Comparison of ENCODE assay signal across 9 cellular contexts in the genomic region with DNA sequence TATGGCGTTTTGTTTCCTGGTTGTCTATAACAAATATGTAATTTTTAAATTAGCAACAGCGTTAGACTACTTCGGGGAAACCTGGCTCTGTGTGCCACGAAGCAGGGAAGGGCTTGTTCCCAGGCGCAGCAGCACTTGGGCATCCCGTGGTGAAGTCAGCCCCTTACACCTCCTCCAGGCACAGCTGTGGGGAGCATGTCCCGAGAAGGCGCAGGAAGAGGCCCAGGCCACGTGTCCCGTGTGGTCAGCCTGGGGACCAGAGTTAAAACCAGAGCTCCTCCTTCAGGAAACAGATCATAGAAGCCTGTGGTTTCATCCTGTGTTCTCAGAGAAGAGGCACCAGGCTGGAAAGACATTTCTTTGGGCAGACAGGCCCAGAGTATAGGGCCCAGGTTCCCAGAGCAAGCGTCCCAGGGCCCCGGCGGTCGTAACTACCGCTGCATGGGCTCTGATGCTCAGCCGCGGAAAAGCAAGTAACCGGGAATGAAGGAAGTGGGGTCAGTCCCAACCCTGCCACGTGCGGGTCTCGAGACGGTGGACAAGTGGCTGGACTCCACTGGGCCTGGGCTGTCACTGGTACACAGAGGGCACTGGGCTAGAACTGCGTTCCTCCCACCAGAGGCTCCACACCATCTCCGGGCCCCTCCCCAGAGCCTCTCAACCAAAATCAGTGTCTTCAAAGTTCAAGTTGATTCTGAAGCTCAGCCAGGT. TPM values are rescaled to one million over a fixed set of nuclear protein-coding genes. Genes with fewer than 3 reads are reported as not detected.
A peak's percentile ranks its signal among the peaks of the same experiment; 100 is the strongest.
DNase-seq lines count a peak whose midpoint lies in the region; ATAC-seq, FAIRE-seq and TF ChIP-seq lines count a peak whose summit lies in the region.
"Had no signal": no experiment of that assay in that cellular context is flagged by ENCODE, and none has a peak within 500 bp of the region (broad histone marks: within the 10 kb centered on the region; RNA-seq: fewer than 3 reads in every experiment).

No MANE protein-coding gene starts in this region.

- H3K9ac ChIP-seq in H1 (replicated peaks in 1 of 4; ENCODE audit: extremely low read depth in 1 of 4, low read depth in 3 of 4, low read length in 3 of 4): no peak overlapping the region

- H3K9me3 Mint-ChIP-seq in naive thymus-derived CD8-positive, alpha-beta T cell: no peaks in the 10 kb centered on the region

- no peaks in the 10 kb centered on the region for H3K27me3 Mint-ChIP-seq in naive thymus-derived CD8-positive, alpha-beta T cell

- H3K56ac ChIP-seq in H1 (replicated peaks; ENCODE audit: insufficient read length, low read depth, low read length): no peak overlapping the region

- H4K91ac ChIP-seq in H1 (replicated peaks; ENCODE audit: insufficient read length, low read length): no peak overlapping the region

- peaks cover 9% of the 10 kb centered on the region for H3K4me1 ChIP-seq in RWPE2 (ENCODE audit: insufficient read depth, poor library complexity, severe bottlenecking)
- H3K4me1 ChIP-seq in H1 (replicated peaks in 1 of 4; ENCODE audit: control insufficient read depth in 3 of 4, insufficient read depth in 4 of 4, low read length in 3 of 4): peaks cover 0 to 8% (median 2%) of the 10 kb centered on the region in 4 experiments; a peak in 4 of 7 replicates

- no peaks in the 10 kb centered on the region for H3K23me2 ChIP-seq in H1 (ENCODE audit: low read depth, low read length)

- CTCF ChIA-PET in H1 (lab: Charles Lee; ENCODE audit: partially characterized antibody): interaction anchor here (0.8 to 3.8 kb wide), 11 partner anchors 8 to 108 kb away, joined by 3 to 38 read pairs (median 8); a partner anchor contains a TSS

- no peak overlapping the region for H2BK12ac ChIP-seq in H1 (ENCODE audit: low read depth, low read length)

- no peak overlapping the region for H4K5ac ChIP-seq in H1 (ENCODE audit: insufficient read length, low read depth, low read length)

- 90% methylated on average over 22 of the region's 24 CpGs; no CpG with 5 or more reads in 1 of the 2 experiments for WGBS in H1 (ENCODE audit: extremely low coverage in 1 of 2, insufficient coverage in 1 of 2, insufficient read length in 1 of 2, insufficient replicate concordance in 2 of 2, low coverage in 1 of 2, low lambda C conversion rate in 2 of 2, missing lambda C conversion rate in 1 of 2), 2 experiments

- peak overlapping the region in 9 of 10 donors; percentile 11 to 91 (median 63) for H3K27ac Mint-ChIP-seq in naive thymus-derived CD8-positive, alpha-beta T cell

- TF ChIP-seq CTCF in RWPE2 (IDR thresholded peaks at IDR 0.05; ENCODE audit: poor library complexity, severe bottlenecking) (peak; percentile 33), H1 (IDR thresholded peaks at IDR 0.05; ENCODE audit: control extremely low read depth in 1 of 3, insufficient read depth in 1 of 3, low read depth in 1 of 3, low read length in 3 of 3) (no peak), WERI-Rb-1 (IDR thresholded peaks at IDR 0.05; ENCODE audit: low read depth, low read length) (no peak)

- H3K23ac ChIP-seq in H1 (ENCODE audit: insufficient read length): no peak overlapping the region

- H3K9me3 ChIP-seq in RWPE2 (ENCODE audit: severe bottlenecking) (no peaks in the 10 kb centered on the region), H1 (ENCODE audit: insufficient read depth in 2 of 2, low read depth in 1 of 2, low read length in 1 of 2) (no peaks in the 10 kb centered on the region), WERI-Rb-1 (ENCODE audit: severe bottlenecking) (no peaks in the 10 kb centered on the region)

- no peaks in the 10 kb centered on the region for H3K79me2 ChIP-seq in H1 (ENCODE audit: control insufficient read depth in 1 of 2, insufficient read depth in 2 of 2, low read length in 2 of 2)

- peaks cover 11 to 50% (median 34%) of the 10 kb centered on the region in 4 donors for H3K4me1 Mint-ChIP-seq in naive thymus-derived CD8-positive, alpha-beta T cell

- peaks cover 0 to 10% (median 3%) of the 10 kb centered on the region in 3 donors for H3K36me3 Mint-ChIP-seq in naive thymus-derived CD8-positive, alpha-beta T cell

- no peak overlapping the region for H2AFZ ChIP-seq in H1 (ENCODE audit: low read length)

- TF ChIP-seq RAD21 in H1 (IDR thresholded peaks at IDR 0.05 in 1 of 2, conservative IDR thresholded peaks at IDR 0.05 in 1 of 2; ENCODE audit: low read depth in 2 of 2, low read length in 2 of 2): no peak

- H3K4me3 ChIP-seq in RWPE2 (ENCODE audit: severe bottlenecking) (no peak overlapping the region), H1 (ENCODE audit: extremely low read depth in 1 of 4, insufficient read depth in 2 of 4, low read depth in 3 of 4, low read length in 4 of 4) (no peak overlapping the region), WERI-Rb-1 (ENCODE audit: low read depth, low read length) (no peak overlapping the region)

- no peak overlapping the region for H2AK5ac ChIP-seq in H1 (ENCODE audit: low read depth, low read length)

- H2BK15ac ChIP-seq in H1 (ENCODE audit: low read length): no peak overlapping the region

- H3K36me3 ChIP-seq in RWPE2 (ENCODE audit: low read depth) (no peaks in the 10 kb centered on the region), H1 (ENCODE audit: control insufficient read depth in 2 of 4, insufficient read depth in 4 of 4, low read length in 3 of 4) (no peaks in the 10 kb centered on the region; a peak in 3 of 8 replicates), WERI-Rb-1 (peaks cover 33% of the 10 kb centered on the region)

- H3K4me2 ChIP-seq in H1 (ENCODE audit: insufficient read depth in 1 of 2, low read depth in 2 of 2, low read length in 2 of 2): no peak overlapping the region

- H3K27me3 ChIP-seq in RWPE2 (ENCODE audit: insufficient read depth, poor library complexity, severe bottlenecking): no peaks in the 10 kb centered on the region
- H3K27me3 ChIP-seq in H1 (replicated peaks in 1 of 4; ENCODE audit: control insufficient read depth in 3 of 4, extremely low read depth in 1 of 4, insufficient read depth in 3 of 4, low read length in 3 of 4): no peaks in the 10 kb centered on the region
- H3K27me3 ChIP-seq in WERI-Rb-1 (ENCODE audit: insufficient read depth, low read depth, severe bottlenecking): no peaks in the 10 kb centered on the region

- ATAC-seq in GM21825 (IDR thresholded peaks at IDR 0.05; ENCODE audit: unreplicated experiment) (peak; percentile 55), RWPE2 (ENCODE audit: low read depth) (peak; percentile 81)
- ATAC-seq in naive thymus-derived CD8-positive, alpha-beta T cell: no peak

- no peak overlapping the region for H3K14ac ChIP-seq in H1 (ENCODE audit: insufficient read length)

- peak overlapping the region; percentile 66; the same call in 1 of the 2 replicates for H2BK5ac ChIP-seq in H1 (ENCODE audit: low read depth, low read length)

- peaks cover 0 to 4% of the 10 kb centered on the region in 2 experiments for H4K20me1 ChIP-seq in H1 (replicated peaks in 1 of 2; ENCODE audit: control insufficient read depth in 1 of 2, insufficient read depth in 2 of 2, low read length in 2 of 2)

- no peak overlapping the region for H2BK120ac ChIP-seq in H1 (replicated peaks; ENCODE audit: low read depth, low read length)

- TF ChIP-seq POLR2A in H1 (IDR thresholded peaks at IDR 0.05; ENCODE audit: control extremely low read depth in 1 of 2, low read depth in 2 of 2, low read length in 2 of 2): no peak

- H3K79me1 ChIP-seq in H1 (ENCODE audit: low read depth, low read length): no peaks in the 10 kb centered on the region

- no peak for FAIRE-seq in H1 (lab: Jason Lieb, UNC)
- FAIRE-seq: islet of Langerhans had no signal

- POLR2A ChIA-PET in H1 (lab: Charles Lee; ENCODE audit: partially characterized antibody): interaction anchor here (0.7 to 2.9 kb wide), 13 partner anchors 8 to 105 kb away, joined by 3 to 18 read pairs (median 4); a partner anchor contains a TSS
- POLR2A ChIA-PET in naive thymus-derived CD8-positive, alpha-beta T cell (lab: Charles Lee): interaction anchor here (0.7 to 1.6 kb wide), 4 partner anchors 12 to 129 kb away, joined by 3 to 7 read pairs (median 4); no protein-coding TSS in a partner anchor

- no peak overlapping the region for H3K18ac ChIP-seq in H1 (ENCODE audit: extremely low read depth, low read length)

- TF ChIP-seq EP300 in H1 (IDR thresholded peaks at IDR 0.05; ENCODE audit: borderline replicate concordance in 1 of 2, low read depth in 2 of 2, low read length in 2 of 2): no peak

- peak overlapping the region; percentile 31; the same call in 1 of the 2 replicates for H4K8ac ChIP-seq in H1 (ENCODE audit: extremely low read depth, insufficient read depth, low read length)

- H3K27ac ChIP-seq in RWPE2 (ENCODE audit: poor library complexity, severe bottlenecking) (peak overlapping the region; percentile 68), H1 (ENCODE audit: low read depth, low read length) (no peak overlapping the region), WERI-Rb-1 (no peak overlapping the region)

- DNase-seq in CD1c-positive myeloid dendritic cell (ENCODE audit: extremely low spot score) (peak; percentile 68), RWPE2 (ENCODE audit: low spot score) (peak; percentile 77), H1 (ENCODE audit: low read depth in 1 of 2, low spot score in 2 of 2) (no peak), NCI-H2196 (lab: John Stamatoyannopoulos, UW; ENCODE audit: unreplicated experiment) (no peak), WERI-Rb-1 (no peak)
- DNase-seq in naive thymus-derived CD8-positive, alpha-beta T cell: no peak
- DNase-seq in activated CD4-positive, alpha-beta T cell treated with anti-CD3 and anti-CD28 coated beads for 1 hour: no peak

- H3K4me3 Mint-ChIP-seq in naive thymus-derived CD8-positive, alpha-beta T cell: peak overlapping the region in 9 of 10 donors; percentile 18 to 69 (median 57)

- no peak overlapping the region for H2BK20ac ChIP-seq in H1 (ENCODE audit: low read length)

- no peak overlapping the region for H3K4ac ChIP-seq in H1 (replicated peaks; ENCODE audit: insufficient read length, low read depth, low read length)

RNA-seq across cellular contexts. Expression of a gene that starts 7.1 kb away (rescaled TPM):
- total RNA-seq in H1 (2021; fragmentation: NEBNext Ultra II Directional; extraction: Animal tissue kit (Norgen Biotek cat#: 25700)): 76.1 and 85.2 TPM in 2 replicates
- polyA plus RNA-seq in H1 (2011; rRNA removed): 89.5 and 101 TPM in 2 replicates
- polyA plus RNA-seq in H1 (2011; cell fraction: cytosol; rRNA removed): 97.8 TPM
- 69.8 TPM for polyA plus RNA-seq in H1 (2011; cell fraction: nucleus; rRNA removed)
- 103 to 158 TPM (median 150 TPM) in 4 replicates for polyA plus RNA-seq in H1 (2012, experiment 1 of 2)
- polyA plus RNA-seq in H1 (2012, experiment 2 of 2): 122 TPM
- polyA plus RNA-seq in H1 (2013, experiment 1 of 2): 52.9 TPM
- 59.3 TPM for polyA plus RNA-seq in H1 (2013, experiment 2 of 2)
- polyA minus RNA-seq in H1 (2011; rRNA and poly(A)+ RNA removed): 29.5 and 36.6 TPM in 2 replicates
- 29.8 TPM for polyA minus RNA-seq in H1 (2011; cell fraction: cytosol; rRNA and poly(A)+ RNA removed)
- polyA minus RNA-seq in H1 (2011; cell fraction: nucleus; rRNA and poly(A)+ RNA removed): 20.8 TPM
- 10 to 100 TPM; 17.1 to 18.5 TPM for total RNA-seq in naive thymus-derived CD8-positive, alpha-beta T cell
- 10 to 100 TPM; 52.0 to 62.3 (median 53.7) TPM for polyA plus RNA-seq in naive thymus-derived CD8-positive, alpha-beta T cell

RNA-seq across cellular contexts. Expression of a gene that starts 7.1 kb away (rescaled TPM):
- total RNA-seq in H1 (2021; fragmentation: NEBNext Ultra II Directional; extraction: Animal tissue kit (Norgen Biotek cat#: 25700)): 38.6 and 38.7 TPM in 2 replicates
- polyA plus RNA-seq in H1 (2011; rRNA removed): 17.2 and 19.0 TPM in 2 replicates
- polyA plus RNA-seq in H1 (2011; cell fraction: cytosol; rRNA removed): 26.2 TPM
- polyA plus RNA-seq in H1 (2011; cell fraction: nucleus; rRNA removed): 20.0 TPM
- polyA plus RNA-seq in H1 (2012, experiment 1 of 2): 36.9 to 43.2 TPM (median 37.8 TPM) in 4 replicates
- polyA plus RNA-seq in H1 (2012, experiment 2 of 2): 19.2 TPM
- polyA plus RNA-seq in H1 (2013, experiment 1 of 2): 28.5 TPM
- 29.2 TPM for polyA plus RNA-seq in H1 (2013, experiment 2 of 2)
- 26.9 and 29.8 TPM in 2 replicates for polyA minus RNA-seq in H1 (2011; rRNA and poly(A)+ RNA removed)
- 13.9 TPM for polyA minus RNA-seq in H1 (2011; cell fraction: cytosol; rRNA and poly(A)+ RNA removed)
- 13.0 TPM for polyA minus RNA-seq in H1 (2011; cell fraction: nucleus; rRNA and poly(A)+ RNA removed)
- total RNA-seq in naive thymus-derived CD8-positive, alpha-beta T cell: 10 to 100 TPM; 16.3 to 18.2 TPM
- polyA plus RNA-seq in naive thymus-derived CD8-positive, alpha-beta T cell: 10 to 100 TPM; 31.8 to 53.0 (median 42.5) TPM

RNA-seq across cellular contexts. Expression of a gene that starts 16.4 kb away (rescaled TPM):
- 38.8 and 40.4 TPM in 2 replicates for total RNA-seq in H1 (2021; fragmentation: NEBNext Ultra II Directional; extraction: Animal tissue kit (Norgen Biotek cat#: 25700))
- polyA plus RNA-seq in H1 (2011; rRNA removed): 44.6 and 61.5 TPM in 2 replicates
- 39.0 TPM for polyA plus RNA-seq in H1 (2011; cell fraction: cytosol; rRNA removed)
- polyA plus RNA-seq in H1 (2011; cell fraction: nucleus; rRNA removed): 51.0 TPM
- 21.3 to 37.3 TPM (median 33.3 TPM) in 4 replicates for polyA plus RNA-seq in H1 (2012, experiment 1 of 2)
- 26.7 TPM for polyA plus RNA-seq in H1 (2012, experiment 2 of 2)
- polyA plus RNA-seq in H1 (2013, experiment 1 of 2): 17.3 TPM
- 16.6 TPM for polyA plus RNA-seq in H1 (2013, experiment 2 of 2)
- 21.0 and 24.8 TPM in 2 replicates for polyA minus RNA-seq in H1 (2011; rRNA and poly(A)+ RNA removed)
- polyA minus RNA-seq in H1 (2011; cell fraction: cytosol; rRNA and poly(A)+ RNA removed): 34.5 TPM
- 27.3 TPM for polyA minus RNA-seq in H1 (2011; cell fraction: nucleus; rRNA and poly(A)+ RNA removed)
- total RNA-seq in naive thymus-derived CD8-positive, alpha-beta T cell: 10 to 100 TPM; 84.5 to 95.9 TPM
- 100 to 1,000 TPM; 146 to 243 (median 190) TPM for polyA plus RNA-seq in naive thymus-derived CD8-positive, alpha-beta T cell

Comparison
In these comparisons a context has a peak if more than half of its experiments do, and no peak if none do; other contexts are left out.
1. DNase-seq: peak in CD1c-positive myeloid dendritic cell (single experiment) and RWPE2 (single experiment); none in H1 (0 of 2), naive thymus-derived CD8-positive, alpha-beta T cell (0 of 10), NCI-H2196 (single experiment), activated CD4-positive, alpha-beta T cell treated with anti-CD3 and anti-CD28 coated beads for 1 hour (single experiment) and WERI-Rb-1 (single experiment).
2. ATAC-seq: peak in GM21825 (single experiment) and RWPE2 (single experiment); none in naive thymus-derived CD8-positive, alpha-beta T cell (0 of 2).